9 cellular contexts compared by ENCODE assay signal in the genomic region with DNA sequence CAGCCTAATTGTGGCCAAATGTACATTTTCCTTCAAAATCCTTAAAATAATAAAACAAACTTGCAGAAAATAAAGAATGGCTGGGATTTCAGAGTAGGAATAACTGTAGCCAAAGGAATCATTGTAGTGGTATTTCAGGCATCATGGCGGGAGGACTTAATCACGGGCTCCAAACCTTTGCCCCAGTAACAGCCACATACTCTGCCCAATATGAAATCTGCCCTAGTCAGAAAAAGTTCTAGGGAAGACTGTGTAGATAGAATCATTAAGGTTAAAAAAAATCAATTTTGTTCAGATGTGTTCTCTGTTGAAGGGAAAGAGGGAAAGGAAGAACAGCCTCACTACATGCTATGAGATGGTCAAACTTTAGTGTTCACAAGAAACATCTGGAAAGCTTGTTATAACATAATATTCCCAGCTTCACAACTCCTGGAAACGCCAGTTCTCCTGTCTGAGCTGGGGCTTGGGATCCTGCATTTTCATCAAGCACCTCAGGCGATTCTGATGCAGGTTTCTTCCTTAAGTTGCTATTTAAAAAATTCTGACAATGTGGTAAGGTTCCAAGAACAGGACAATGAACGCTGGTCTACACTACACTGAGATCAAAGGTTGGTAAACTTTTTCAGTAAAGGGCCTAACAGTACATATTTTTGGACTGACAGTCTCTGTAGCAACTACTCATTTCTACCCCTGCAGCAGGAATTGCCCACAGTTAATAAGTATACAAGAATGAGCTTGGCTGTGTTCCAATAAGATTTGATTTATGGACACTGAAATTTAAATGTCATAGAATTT.
DNase-seq lines count a peak whose midpoint lies in the region; ATAC-seq, FAIRE-seq and TF ChIP-seq lines count a peak whose summit lies in the region.
"Had no signal": no experiment of that assay in that cellular context is flagged by ENCODE, and none has a peak within 500 bp of the region (broad histone marks: within the 10 kb centered on the region; RNA-seq: fewer than 3 reads in every experiment).

No MANE protein-coding gene starts in this region.

- peaks cover 35% of the 10 kb centered on the region for H3K4me1 Mint-ChIP-seq in activated T-cell treated with anti-CD3 and anti-CD28 coated beads, Interleukin-2, amount 50 U/mL, for 4 hours (ENCODE audit: low read depth)

- TF ChIP-seq CTCF in fibroblast of villous mesenchyme (IDR thresholded peaks at IDR 0.05; ENCODE audit: insufficient read depth, low read depth, low read length): no peak

- no peak overlapping the region for H3K4me3 Mint-ChIP-seq in activated T-cell treated with anti-CD3 and anti-CD28 coated beads, Interleukin-2, amount 50 U/mL, for 4 hours

- 30 to 49% (median 44%) methylated on average over 5 of the region's 5 CpGs for WGBS in small intestine, 3 donors

- H3K9me3 Mint-ChIP-seq in activated T-cell treated with anti-CD3 and anti-CD28 coated beads, Interleukin-2, amount 50 U/mL, for 4 hours: peaks cover 4% of the 10 kb centered on the region

- H3K27me3 Mint-ChIP-seq in activated T-cell treated with anti-CD3 and anti-CD28 coated beads, Interleukin-2, amount 50 U/mL, for 4 hours (ENCODE audit: low read depth): no peaks in the 10 kb centered on the region

- peaks cover 17% of the 10 kb centered on the region for H3K36me3 Mint-ChIP-seq in activated T-cell treated with anti-CD3 and anti-CD28 coated beads, Interleukin-2, amount 50 U/mL, for 4 hours (ENCODE audit: insufficient read depth)

- FAIRE-seq in RCC 7860 (lab: Jason Lieb, UNC): peak; percentile 86
- no peak for FAIRE-seq in small intestine (lab: Jason Lieb, UNC)

- H3K36me3 ChIP-seq in small intestine (ENCODE audit: control insufficient read depth in 2 of 2, insufficient read depth in 2 of 2, low read length in 2 of 2): peaks cover 6% of the 10 kb centered on the region in 2 donors

- H3K4me3 ChIP-seq in fibroblast of villous mesenchyme (ENCODE audit: low read depth, low read length): no peak overlapping the region
- H3K4me3 ChIP-seq in small intestine (ENCODE audit: low read depth in 1 of 2, low read length in 2 of 2): no peak overlapping the region
- H3K4me3 ChIP-seq: dorsolateral prefrontal cortex had no signal

- no peaks in the 10 kb centered on the region for H3K27me3 ChIP-seq in small intestine (ENCODE audit: control insufficient read depth in 2 of 2, insufficient read depth in 2 of 2, low read length in 2 of 2)
- H3K27me3 ChIP-seq: dorsolateral prefrontal cortex had no signal

- no peak overlapping the region for H3K27ac ChIP-seq in small intestine (ENCODE audit: low read depth in 1 of 2, low read length in 1 of 2)

- no peaks in the 10 kb centered on the region for H3K9me3 ChIP-seq in small intestine (ENCODE audit: control insufficient read depth, low read depth)

- peaks cover 4 to 11% of the 10 kb centered on the region in 2 donors for H3K4me1 ChIP-seq in small intestine (ENCODE audit: control insufficient read depth in 2 of 2, insufficient read depth in 1 of 2, low read depth in 1 of 2, low read length in 1 of 2)

- DNase-seq in RCC 7860 (ENCODE audit: low spot score): peak; percentile 68
- DNase-seq in fibroblast of villous mesenchyme (ENCODE audit: low read depth): peak; percentile 33
- DNase-seq in small intestine: peak; percentile 37
- no peak for DNase-seq in COLO668 (lab: John Stamatoyannopoulos, UW; ENCODE audit: unreplicated experiment)
- DNase-seq in anterior cingulate cortex (lab: John Stamatoyannopoulos, UW): no peak
- no peak for DNase-seq in stimulated activated naive CD4-positive, alpha-beta T cell (lab: John Stamatoyannopoulos, UW)
- DNase-seq in activated T-cell treated with anti-CD3 and anti-CD28 coated beads, Interleukin-2, amount 50 U/mL, for 4 hours: no peak
- DNase-seq: dorsolateral prefrontal cortex had no signal

- peak; percentile 33 for ATAC-seq in GM21423 (IDR thresholded peaks at IDR 0.05; ENCODE audit: unreplicated experiment)
- no peak for ATAC-seq in activated T-cell treated with anti-CD3 and anti-CD28 coated beads, Interleukin-2, amount 50 U/mL, for 4 hours

Comparison
In these comparisons a context has a peak if more than half of its experiments do, and no peak if none do; other contexts are left out.
1. DNase-seq: peak in RCC 7860 (single experiment), fibroblast of villous mesenchyme (single experiment) and small intestine (single experiment); none in COLO668 (single experiment), anterior cingulate cortex (0 of 58), stimulated activated naive CD4-positive, alpha-beta T cell (0 of 6) and activated T-cell treated with anti-CD3 and anti-CD28 coated beads, Interleukin-2, amount 50 U/mL, for 4 hours (single experiment).